ENCODE assay signal across 9 cellular contexts in genomic region chr11:119624102-119624615, GRCh38.
DNase-seq lines count a peak whose midpoint lies in the region; ATAC-seq and TF ChIP-seq lines count a peak whose summit lies in the region.
"Had no signal": no experiment of that assay in that cellular context is flagged by ENCODE, and none has a peak within 500 bp of the region (broad histone marks: within the 10 kb centered on the region; RNA-seq: fewer than 3 reads in every experiment).

No MANE protein-coding gene starts in this region.

- in situ Hi-C loops in GM13977 (cut with MboI; ENCODE audit: low pct_unique_long_range_greater_than_20kb, low sequenced_read_pairs, unreplicated experiment): no loop called here

- H3K36me3 Mint-ChIP-seq in WTC11: no peaks in the 10 kb centered on the region
- H3K36me3 Mint-ChIP-seq: activated naive CD4-positive, alpha-beta T cell treated with anti-CD3 and anti-CD28 coated beads, Interleukin-2, amount 10 ng/mL, durations not matched to agents 7 days and 5 days had no signal

- intact Hi-C loops in left lung (cut with DNase I): no loop called here

- DNase-seq in BE2C: peak; percentile 31
- peak; percentile 67 for DNase-seq in GM13977 (ENCODE audit: low spot score)
- no peak for DNase-seq in WTC11 (ENCODE audit: low spot score)
- peak in 1 of 2 donors; percentile 63 for DNase-seq in left lung
- no peak for DNase-seq in NCI-H748 (lab: John Stamatoyannopoulos, UW; ENCODE audit: unreplicated experiment)
- no peak for DNase-seq in NCI-H2081 (lab: John Stamatoyannopoulos, UW)
- DNase-seq: activated naive CD4-positive, alpha-beta T cell treated with anti-CD3 and anti-CD28 coated beads, Interleukin-2, amount 10 ng/mL, durations not matched to agents 7 days and 5 days had no signal

- H3K4me3 ChIP-seq in BE2C (ENCODE audit: low read depth, low read length): no peak overlapping the region
- H3K4me3 ChIP-seq in left lung: no peak overlapping the region

- no peak overlapping the region for H3K27ac ChIP-seq in left lung

- H3K4me1 ChIP-seq in BE2C: peaks cover 10% of the 10 kb centered on the region
- H3K4me1 ChIP-seq in left lung: no peaks in the 10 kb centered on the region

- H3K36me3 ChIP-seq in BE2C: no peaks in the 10 kb centered on the region
- H3K36me3 ChIP-seq in left lung: no peaks in the 10 kb centered on the region

- H3K4me3 Mint-ChIP-seq in WTC11: no peak overlapping the region
- H3K4me3 Mint-ChIP-seq: activated naive CD4-positive, alpha-beta T cell treated with anti-CD3 and anti-CD28 coated beads, Interleukin-2, amount 10 ng/mL, durations not matched to agents 7 days and 5 days had no signal

- H3K9me3 ChIP-seq in BE2C (no peaks in the 10 kb centered on the region), left lung (no peaks in the 10 kb centered on the region)

- H3K27me3 ChIP-seq in BE2C (no peaks in the 10 kb centered on the region), left lung (peaks cover 0 to 21% of the 10 kb centered on the region in 2 donors)

- CTCF ChIA-PET in WTC11 (lab: Charles Lee): interaction anchor here (0.6 to 5.7 kb wide), 32 partner anchors 8 to 679 kb away, joined by 3 to 95 read pairs (median 4); partner anchors contain the start of genes NECTIN1 and THY1

- peak; percentile 34 for ATAC-seq in WTC11
- ATAC-seq in left lung: no peak
- no peak for ATAC-seq in GM18867 (IDR thresholded peaks at IDR 0.05; ENCODE audit: unreplicated experiment)
- ATAC-seq in GM19467 (IDR thresholded peaks at IDR 0.05; ENCODE audit: unreplicated experiment): no peak

- H3K27me3 Mint-ChIP-seq in WTC11 (ENCODE audit: low read depth): peaks cover 4% of the 10 kb centered on the region

- TF ChIP-seq CTCF in BE2C (IDR thresholded peaks at IDR 0.05; ENCODE audit: low read depth, low read length) (peak; percentile 47), GM13977 (IDR thresholded peaks at IDR 0.05; ENCODE audit: extremely low read depth, insufficient read depth, missing control alignments) (peak; percentile 33), WTC11 (IDR thresholded peaks at IDR 0.05) (peak; percentile 90), left lung (IDR thresholded peaks at IDR 0.05) (peak; percentile 40 to 68)

- H3K27ac Mint-ChIP-seq in WTC11: no peak overlapping the region
- H3K27ac Mint-ChIP-seq: activated naive CD4-positive, alpha-beta T cell treated with anti-CD3 and anti-CD28 coated beads, Interleukin-2, amount 10 ng/mL, durations not matched to agents 7 days and 5 days had no signal

- H3K9me3 Mint-ChIP-seq in WTC11: no peaks in the 10 kb centered on the region
- H3K9me3 Mint-ChIP-seq: activated naive CD4-positive, alpha-beta T cell treated with anti-CD3 and anti-CD28 coated beads, Interleukin-2, amount 10 ng/mL, durations not matched to agents 7 days and 5 days had no signal

- POLR2A ChIA-PET in WTC11 (lab: Charles Lee): no interaction called here

- peaks cover 41% of the 10 kb centered on the region for H3K4me1 Mint-ChIP-seq in WTC11
- H3K4me1 Mint-ChIP-seq: activated naive CD4-positive, alpha-beta T cell treated with anti-CD3 and anti-CD28 coated beads, Interleukin-2, amount 10 ng/mL, durations not matched to agents 7 days and 5 days had no signal

TF ChIP-seq in WTC11, 78 proteins besides CTCF, POLR2A, EP300 and RAD21:
- no peak for TF ChIP-seq CDX4 (CRISPR knock-in tag; IDR thresholded peaks at IDR 0.05; ENCODE audit: borderline replicate concordance)
- TF ChIP-seq SP1 (CRISPR knock-in tag; conservative IDR thresholded peaks at IDR 0.05): no peak
- no peak for TF ChIP-seq IRF1 (CRISPR knock-in tag; IDR thresholded peaks at IDR 0.05)
- TF ChIP-seq MLX (CRISPR knock-in tag; IDR thresholded peaks at IDR 0.05): no peak
- no peak for TF ChIP-seq E2F5 (CRISPR knock-in tag; IDR thresholded peaks at IDR 0.05)
- no peak for TF ChIP-seq ARID4B (CRISPR knock-in tag; IDR thresholded peaks at IDR 0.05; ENCODE audit: borderline replicate concordance)
TF ChIP-seq in WTC11: peak in this region for 0.

Comparison
In these comparisons a context has a peak if more than half of its experiments do, and no peak if none do; other contexts are left out.
1. DNase-seq: peak in BE2C (single experiment) and GM13977 (single experiment); none in WTC11 (single experiment), NCI-H748 (single experiment) and NCI-H2081 (0 of 2).
2. CTCF ChIP-seq: peak in every context shown above with its lines; median percentile 90 in WTC11; 54 in left lung; 47 in BE2C; 33 in GM13977.